23 cellular contexts compared by ENCODE assay signal in the genomic region with DNA sequence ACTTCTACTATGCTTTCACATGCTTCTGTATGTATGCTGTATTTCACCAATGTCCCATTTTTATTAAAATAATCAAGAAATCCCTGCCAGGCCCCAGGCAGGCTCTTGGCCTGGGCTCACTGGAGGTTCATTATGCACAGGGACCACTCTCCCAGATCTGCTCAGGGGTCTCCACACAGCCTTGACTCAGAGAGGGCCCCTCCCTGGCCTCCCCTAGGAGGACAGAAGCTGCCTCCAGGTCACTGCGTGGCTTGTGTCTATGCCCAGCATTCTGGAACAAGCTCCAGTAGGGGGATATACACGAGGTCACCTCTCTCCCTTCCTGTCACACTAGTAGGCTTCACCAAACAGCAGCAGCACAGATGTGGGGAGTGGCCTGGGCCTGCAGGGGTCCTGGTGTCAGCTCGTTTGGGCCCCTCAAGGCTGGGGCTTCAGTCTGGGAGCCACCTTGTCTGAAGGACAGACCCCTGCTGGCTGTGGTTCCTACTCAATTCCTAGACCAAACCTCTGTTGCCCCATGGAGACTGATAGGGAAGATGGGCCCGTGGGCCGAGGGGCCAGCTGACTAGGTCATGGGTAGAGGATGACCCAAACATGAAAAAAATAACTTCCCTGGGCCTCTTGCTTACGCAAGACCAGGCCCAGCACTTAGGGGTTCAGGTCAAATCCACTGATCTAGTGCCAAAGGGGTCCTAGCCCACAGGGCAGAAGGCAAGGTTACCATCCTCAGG. TPM values are rescaled to one million over a fixed set of nuclear protein-coding genes. Genes with fewer than 3 reads are reported as not detected.
A peak's percentile ranks its signal among the peaks of the same experiment; 100 is the strongest.
DNase-seq lines count a peak whose midpoint lies in the region; ATAC-seq and TF ChIP-seq lines count a peak whose summit lies in the region.
"Had no signal": no experiment of that assay in that cellular context is flagged by ENCODE, and none has a peak within 500 bp of the region (broad histone marks: within the 10 kb centered on the region; RNA-seq: fewer than 3 reads in every experiment).

No MANE protein-coding gene starts in this region.

- intact Hi-C loops in right lobe of liver (cut with DNase I): no loop called here

- peaks cover 16 to 17% of the 10 kb centered on the region in 2 donors for H3K4me1 Mint-ChIP-seq in stimulated activated naive B cell treated with anti-CD40 and anti-IgM and Interleukin-4, amounts not matched to agents 10 μg/mL and 1 μg/mL and 100 μg/mL, for 72 hours
- H3K4me1 Mint-ChIP-seq: activated naive CD8-positive, alpha-beta T cell treated with anti-CD3 and anti-CD28 coated beads for 36 hours; immature natural killer cell; stimulated activated effector memory CD8-positive, alpha-beta T cell treated with anti-CD3 and anti-CD28 coated beads, Interleukin-12 subunit alpha, Interleukin-12 subunit beta, amount 100 ng/mL, for 72 hours had no signal

- TF ChIP-seq CTCF in Peyer's patch (IDR thresholded peaks at IDR 0.05) (no peak), right lobe of liver (IDR thresholded peaks at IDR 0.05) (no peak), foreskin fibroblast (IDR thresholded peaks at IDR 0.05; ENCODE audit: low read depth, low read length) (no peak), RWPE1 (conservative IDR thresholded peaks at IDR 0.05; ENCODE audit: low read depth) (no peak)

- WGBS in right lobe of liver (ENCODE audit: insufficient coverage, low coverage, low lambda C conversion rate, missing lambda C conversion rate): no CpG with 5 or more reads among the region's 6 CpGs

- peaks cover 9 to 14% of the 10 kb centered on the region in 2 donors for H3K36me3 Mint-ChIP-seq in stimulated activated naive B cell treated with anti-CD40 and anti-IgM and Interleukin-4, amounts not matched to agents 10 μg/mL and 1 μg/mL and 100 μg/mL, for 72 hours
- H3K36me3 Mint-ChIP-seq: activated naive CD8-positive, alpha-beta T cell treated with anti-CD3 and anti-CD28 coated beads for 36 hours; stimulated activated effector memory CD8-positive, alpha-beta T cell treated with anti-CD3 and anti-CD28 coated beads, Interleukin-12 subunit alpha, Interleukin-12 subunit beta, amount 100 ng/mL, for 72 hours had no signal

- H3K27me3 Mint-ChIP-seq in stimulated activated naive B cell treated with anti-CD40 and anti-IgM and Interleukin-4, amounts not matched to agents 10 μg/mL and 1 μg/mL and 100 μg/mL, for 72 hours: no peaks in the 10 kb centered on the region
- H3K27me3 Mint-ChIP-seq: activated naive CD8-positive, alpha-beta T cell treated with anti-CD3 and anti-CD28 coated beads for 36 hours; brain had no signal

- H3K4me3 Mint-ChIP-seq in stimulated activated naive B cell treated with anti-CD40 and anti-IgM and Interleukin-4, amounts not matched to agents 10 μg/mL and 1 μg/mL and 100 μg/mL, for 72 hours: no peak overlapping the region
- H3K4me3 Mint-ChIP-seq: activated naive CD8-positive, alpha-beta T cell treated with anti-CD3 and anti-CD28 coated beads for 36 hours; brain; CD8-positive, alpha-beta T cell; immature natural killer cell; stimulated activated effector memory CD8-positive, alpha-beta T cell treated with anti-CD3 and anti-CD28 coated beads, Interleukin-12 subunit alpha, Interleukin-12 subunit beta, amount 100 ng/mL, for 72 hours had no signal

- H3K36me3 ChIP-seq in H7 (replicated peaks; ENCODE audit: control insufficient read depth, insufficient read depth, low read length) (no peaks in the 10 kb centered on the region), Peyer's patch (no peaks in the 10 kb centered on the region), right lobe of liver (no peaks in the 10 kb centered on the region)

- H3K9me3 Mint-ChIP-seq in stimulated activated naive B cell treated with anti-CD40 and anti-IgM and Interleukin-4, amounts not matched to agents 10 μg/mL and 1 μg/mL and 100 μg/mL, for 72 hours: no peaks in the 10 kb centered on the region
- H3K9me3 Mint-ChIP-seq: activated naive CD8-positive, alpha-beta T cell treated with anti-CD3 and anti-CD28 coated beads for 36 hours; brain; CD8-positive, alpha-beta T cell; immature natural killer cell; stimulated activated effector memory CD8-positive, alpha-beta T cell treated with anti-CD3 and anti-CD28 coated beads, Interleukin-12 subunit alpha, Interleukin-12 subunit beta, amount 100 ng/mL, for 72 hours had no signal

- CTCF ChIA-PET in RWPE1 (lab: Yijun Ruan, JAX): no interaction called here

- H3K27ac Mint-ChIP-seq in stimulated activated naive B cell treated with anti-CD40 and anti-IgM and Interleukin-4, amounts not matched to agents 10 μg/mL and 1 μg/mL and 100 μg/mL, for 72 hours: peak overlapping the region; percentile 37
- H3K27ac Mint-ChIP-seq: activated naive CD8-positive, alpha-beta T cell treated with anti-CD3 and anti-CD28 coated beads for 36 hours; CD8-positive, alpha-beta T cell; immature natural killer cell; stimulated activated effector memory CD8-positive, alpha-beta T cell treated with anti-CD3 and anti-CD28 coated beads, Interleukin-12 subunit alpha, Interleukin-12 subunit beta, amount 100 ng/mL, for 72 hours had no signal

- no peak overlapping the region for H3K4me3 ChIP-seq in H7 (ENCODE audit: insufficient read depth, low read depth, low read length)
- H3K4me3 ChIP-seq in Peyer's patch: no peak overlapping the region
- no peak overlapping the region for H3K4me3 ChIP-seq in right lobe of liver
- no peak overlapping the region for H3K4me3 ChIP-seq in foreskin fibroblast (ENCODE audit: low read depth in 1 of 2, low read length in 2 of 2)

- DNase-seq in H7: peak; percentile 43
- no peak for DNase-seq in Peyer's patch
- DNase-seq in right lobe of liver: no peak
- no peak for DNase-seq in stimulated activated naive B cell treated with anti-CD40 and anti-IgM and Interleukin-4, amounts not matched to agents 10 μg/mL and 1 μg/mL and 100 μg/mL, for 72 hours
- no peak for DNase-seq in NCI-H2107 (lab: John Stamatoyannopoulos, UW)
- no peak for DNase-seq in foreskin fibroblast
- no peak for DNase-seq in RWPE1 (ENCODE audit: low spot score)
- DNase-seq: activated CD4-positive, alpha-beta T cell treated with anti-CD3 and anti-CD28 coated beads for 1 hour; activated naive CD8-positive, alpha-beta T cell treated with anti-CD3 and anti-CD28 coated beads for 36 hours; activated T-cell treated with anti-CD3 and anti-CD28 coated beads, Interleukin-2, amount 50 U/mL, for 48 hours; CD8-positive, alpha-beta T cell; DMS53; GF-D8; immature natural killer cell; NCI-H187; NCI-H2227 treated with DMSO at 0.1 percent for 48 hours; NCI-H82; right cardiac atrium; stimulated activated CD4-positive, alpha-beta T cell treated with anti-CD3 and anti-CD28 coated beads, Interleukin-15, amount 100 ng/mL, for 24 hours; trophoblast cell had no signal

- POLR2A ChIA-PET in RWPE1 (lab: Yijun Ruan, JAX; ENCODE audit: low non-redundant PET): no interaction called here

- H3K4me1 ChIP-seq in Peyer's patch: peaks cover 0 to 9% (median 3%) of the 10 kb centered on the region in 4 donors
- H3K4me1 ChIP-seq in right lobe of liver: no peaks in the 10 kb centered on the region

- TF ChIP-seq POLR2A in Peyer's patch (IDR thresholded peaks at IDR 0.05) (no peak), right lobe of liver (IDR thresholded peaks at IDR 0.05) (no peak)

- no peaks in the 10 kb centered on the region for H3K9me3 ChIP-seq in Peyer's patch
- H3K9me3 ChIP-seq in right lobe of liver: no peaks in the 10 kb centered on the region

- no peaks in the 10 kb centered on the region for H3K27me3 ChIP-seq in H7 (ENCODE audit: control insufficient read depth, insufficient read depth, low read length)
- no peaks in the 10 kb centered on the region for H3K27me3 ChIP-seq in Peyer's patch
- H3K27me3 ChIP-seq in right lobe of liver: no peaks in the 10 kb centered on the region

- H3K27ac ChIP-seq in Peyer's patch (peak overlapping the region in 3 of 4 donors; percentile 59 to 78 (median 70)), right lobe of liver (no peak overlapping the region), RWPE1 (no peak overlapping the region)

- ATAC-seq in right lobe of liver (peak; percentile 14 to 34 (median 27)), HG03442 (IDR thresholded peaks at IDR 0.05; ENCODE audit: unreplicated experiment) (no peak)
- no peak for ATAC-seq in stimulated activated naive B cell treated with anti-CD40 and anti-IgM and Interleukin-4, amounts not matched to agents 10 μg/mL and 1 μg/mL and 100 μg/mL, for 72 hours (replicated peaks)
- ATAC-seq: CD8-positive, alpha-beta T cell; stimulated activated effector memory CD8-positive, alpha-beta T cell treated with anti-CD3 and anti-CD28 coated beads, Interleukin-12 subunit alpha, Interleukin-12 subunit beta, amount 100 ng/mL, for 72 hours had no signal

RNA-seq across cellular contexts. Expression of a gene that starts 37.6 kb away (rescaled TPM):
- total RNA-seq in H7 (2014; rRNA removed; shearing (Covaris generic)): 77.3 and 90.4 TPM in 2 replicates
- 10 to 100 TPM; 31.6 to 66.0 (median 50.7) TPM for total RNA-seq in Peyer's patch
- 10 to 100 TPM; 14.6 to 22.8 (median 18.0) TPM for total RNA-seq in right lobe of liver

Comparison
In these comparisons a context has a peak if more than half of its experiments do, and no peak if none do; other contexts are left out.
1. H3K27ac ChIP-seq: peak in Peyer's patch (3 of 4); none in right lobe of liver (0 of 3) and RWPE1 (single experiment).
2. ATAC-seq: peak in right lobe of liver (4 of 4); none in stimulated activated naive B cell treated with anti-CD40 and anti-IgM and Interleukin-4, amounts not matched to agents 10 μg/mL and 1 μg/mL and 100 μg/mL, for 72 hours (0 of 2) and HG03442 (single experiment).